Comparison of ENCODE assay signal across 23 cellular contexts in genomic region chr14:47194051-47194450, GRCh38.
DNase-seq lines count a peak whose midpoint lies in the region; ATAC-seq, FAIRE-seq and TF ChIP-seq lines count a peak whose summit lies in the region.
"Had no signal": no experiment of that assay in that cellular context is flagged by ENCODE, and none has a peak within 500 bp of the region (broad histone marks: within the 10 kb centered on the region; RNA-seq: fewer than 3 reads in every experiment).

No MANE protein-coding gene starts in this region.

- H3K27ac ChIP-seq in brain microvascular endothelial cell, result peak overlapping the region; percentile 35
- H3K27ac ChIP-seq in CD8-positive, alpha-beta T cell (ENCODE audit: low read depth, low read length), result no peak overlapping the region
- H3K27ac ChIP-seq: BLaER1, gastroesophageal sphincter had no signal

- no peaks in the 10 kb centered on the region for H3K9me3 ChIP-seq in CD8-positive, alpha-beta T cell (ENCODE audit: low read length)
- H3K9me3 ChIP-seq: BLaER1, gastroesophageal sphincter had no signal

- no peaks in the 10 kb centered on the region for H3K4me1 ChIP-seq in CD8-positive, alpha-beta T cell (ENCODE audit: insufficient read depth, low read length)
- H3K4me1 ChIP-seq: BLaER1, gastroesophageal sphincter had no signal

- POLR2A ChIA-PET in CD8-positive, alpha-beta T cell (lab: Charles Lee), result no interaction called here

- no peaks in the 10 kb centered on the region for H3K27me3 Mint-ChIP-seq in CD8-positive, alpha-beta T cell (ENCODE audit: low read depth)
- H3K27me3 Mint-ChIP-seq: IgD-negative memory B cell had no signal

- no peaks in the 10 kb centered on the region for H3K4me1 Mint-ChIP-seq in CD8-positive, alpha-beta T cell (ENCODE audit: low read depth)
- H3K4me1 Mint-ChIP-seq: IgD-negative memory B cell had no signal

- H3K27ac Mint-ChIP-seq in CD8-positive, alpha-beta T cell, result no peak overlapping the region
- H3K27ac Mint-ChIP-seq: IgD-negative memory B cell, WTC11 had no signal

- in situ Hi-C loops in brain microvascular endothelial cell (cut with HindIII; ENCODE audit: low pct_ligation_motif_present, low sequenced_read_pairs), result no loop called here

- CTCF ChIA-PET in CD8-positive, alpha-beta T cell (lab: Charles Lee), result no interaction called here

- intact Hi-C loops in CD8-positive, alpha-beta T cell (cut with DNase I, micrococcal nuclease), result no loop called here

- H3K9me3 Mint-ChIP-seq in CD8-positive, alpha-beta T cell, result peaks cover 2% of the 10 kb centered on the region

- no peak overlapping the region for H3K4me3 Mint-ChIP-seq in CD8-positive, alpha-beta T cell
- H3K4me3 Mint-ChIP-seq: IgD-negative memory B cell, WTC11 had no signal

- no peak for ATAC-seq in CD8-positive, alpha-beta T cell
- ATAC-seq in HG03457 (IDR thresholded peaks at IDR 0.05; ENCODE audit: unreplicated experiment) (no peak), GM18519 (IDR thresholded peaks at IDR 0.05; ENCODE audit: low FRiP score, unreplicated experiment) (no peak)
- ATAC-seq: gastroesophageal sphincter; stimulated activated naive CD8-positive, alpha-beta T cell treated with anti-CD3 and anti-CD28 coated beads, Interleukin-15, Interleukin-2, amounts not matched to agents 100 U/mL and 50 U/mL, for 24 hours; WTC11 had no signal

- TF ChIP-seq CTCF in brain microvascular endothelial cell (IDR thresholded peaks at IDR 0.05; ENCODE audit: low read depth, low read length, missing control alignments), result no peak
- no peak for TF ChIP-seq CTCF in CD8-positive, alpha-beta T cell (IDR thresholded peaks at IDR 0.05)

- no peak for FAIRE-seq in HTR-8/SVneo (lab: Jason Lieb, UNC)

- H3K36me3 ChIP-seq in brain microvascular endothelial cell (replicated peaks), result no peaks in the 10 kb centered on the region
- no peaks in the 10 kb centered on the region for H3K36me3 ChIP-seq in CD8-positive, alpha-beta T cell (ENCODE audit: insufficient read depth, low read length)
- H3K36me3 ChIP-seq: BLaER1, gastroesophageal sphincter had no signal

- H3K27me3 ChIP-seq in brain microvascular endothelial cell (replicated peaks), result no peaks in the 10 kb centered on the region
- H3K27me3 ChIP-seq in CD8-positive, alpha-beta T cell (ENCODE audit: insufficient read depth, low read length), result no peaks in the 10 kb centered on the region
- H3K27me3 ChIP-seq: BLaER1, gastroesophageal sphincter had no signal

- no peak overlapping the region for H3K4me3 ChIP-seq in brain microvascular endothelial cell (ENCODE audit: low read depth, low read length)
- no peak overlapping the region for H3K4me3 ChIP-seq in CD8-positive, alpha-beta T cell (ENCODE audit: low read depth, low read length)
- H3K4me3 ChIP-seq: BLaER1, gastroesophageal sphincter had no signal

- H3K36me3 Mint-ChIP-seq in CD8-positive, alpha-beta T cell, result no peaks in the 10 kb centered on the region
- H3K36me3 Mint-ChIP-seq: IgD-negative memory B cell had no signal

- peak; percentile 11 for DNase-seq in A172 (ENCODE audit: low spot score)
- DNase-seq in HTR-8/SVneo (ENCODE audit: insufficient read length, low spot score), result peak; percentile 1
- no peak for DNase-seq in brain microvascular endothelial cell
- DNase-seq in iris pigment epithelial cell (ENCODE audit: low read depth), result peak; percentile 63
- DNase-seq in CD8-positive, alpha-beta T cell, result no peak
- no peak for DNase-seq in activated effector memory CD4-positive, alpha-beta T cell treated with anti-CD3 and anti-CD28 coated beads, Interleukin-2, amount 50 U/mL, for 16 hours
- DNase-seq: 8988T; activated CD8-positive, alpha-beta memory T cell treated with anti-CD3 and anti-CD28 coated beads, Interleukin-2, amount 50 U/mL, for 48 hours; GOT3; NCI-H1417; NCI-H2171; NCI-H524 treated with DMSO at 0.1 percent for 48 hours; nucleus accumbens; stimulated activated CD4-positive, alpha-beta T cell treated with anti-CD3 and anti-CD28 coated beads, Interleukin-12 subunit alpha, Interleukin-12 subunit beta, amount 100 ng/mL, for 4 hours; stimulated activated CD4-positive, alpha-beta T cell treated with anti-CD3 and anti-CD28 coated beads, Interleukin-4, amount 100 ng/mL, for 4 hours; stimulated activated naive CD8-positive, alpha-beta T cell treated with anti-CD3 and anti-CD28 coated beads, Interleukin-15, Interleukin-2, amounts not matched to agents 100 U/mL and 50 U/mL, for 24 hours; T-helper 9 cell had no signal

Comparison
In these comparisons a context has a peak if more than half of its experiments do, and no peak if none do; other contexts are left out.
1. DNase-seq: peak in A172 (single experiment), HTR-8/SVneo (single experiment) and iris pigment epithelial cell (single experiment); none in brain microvascular endothelial cell (single experiment), CD8-positive, alpha-beta T cell (0 of 7) and activated effector memory CD4-positive, alpha-beta T cell treated with anti-CD3 and anti-CD28 coated beads, Interleukin-2, amount 50 U/mL, for 16 hours (single experiment).